ENCODE assay signal across 1 cellular context in genomic region chr6:119497988-119498727, GRCh38.
TF ChIP-seq lines count a peak whose summit lies in the region.

No MANE protein-coding gene starts in this region.

TF ChIP-seq in K562, 482 proteins besides CTCF, POLR2A, EP300 and RAD21 (continued from another document):
- no peak for TF ChIP-seq ZNF609 (CRISPR knock-in tag; IDR thresholded peaks at IDR 0.05; ENCODE audit: borderline replicate concordance)
- TF ChIP-seq IRF9 (tag; IDR thresholded peaks at IDR 0.05): no peak
- TF ChIP-seq ADNP (tag; IDR thresholded peaks at IDR 0.05): 0 out of 2 replicates have a peak, but pooled peaks have one; percentile 27
- TF ChIP-seq C11orf30 (IDR thresholded peaks at IDR 0.05; ENCODE audit: low read depth): peak; percentile 40
- peak; percentile 31; the same call in 1 of the 2 replicates for TF ChIP-seq MYBL2 (IDR thresholded peaks at IDR 0.05; ENCODE audit: low read depth)
- TF ChIP-seq MYBL2 (CRISPR knock-in tag; IDR thresholded peaks at IDR 0.05; ENCODE audit: borderline replicate concordance): no peak
- peak in 1 of 2 experiments; percentile 49; a peak in 1 of 4 replicates for TF ChIP-seq KDM1A (IDR thresholded peaks at IDR 0.05)
- no peak for TF ChIP-seq ARID4B (CRISPR knock-in tag; IDR thresholded peaks at IDR 0.05)
